18 cellular contexts compared by ENCODE assay signal in genomic region chr3:127392146-127392470, GRCh38.
"Had no signal": no experiment of that assay in that cellular context is flagged by ENCODE, and none has a peak within 500 bp of the region (broad histone marks: within the 10 kb centered on the region; RNA-seq: fewer than 3 reads in every experiment).

No MANE protein-coding gene starts in this region.

- H3K4me3 ChIP-seq: breast epithelium, thyroid gland had no signal

- H3K4me1 ChIP-seq: breast epithelium, thyroid gland had no signal

- H3K27ac ChIP-seq: breast epithelium, thyroid gland had no signal

- H3K9me3 ChIP-seq: breast epithelium, thyroid gland had no signal

- ATAC-seq: activated CD8-positive, alpha-beta T cell treated with anti-CD3 and anti-CD28 coated beads, Interleukin-2, amount 10 ng/mL, durations not matched to agents 7 days and 5 days; activated naive CD8-positive, alpha-beta T cell treated with anti-CD3 and anti-CD28 coated beads, Interleukin-2, amount 50 U/mL, for 24 hours had no signal

- DNase-seq: activated CD4-positive, alpha-beta T cell treated with anti-CD3 and anti-CD28 coated beads, Interleukin-2, amount 10 ng/mL, durations not matched to agents 24 days and 14 days; activated CD8-positive, alpha-beta T cell treated with anti-CD3 and anti-CD28 coated beads, Interleukin-2, amount 10 ng/mL, durations not matched to agents 7 days and 5 days; activated effector memory CD4-positive, alpha-beta T cell treated with Interleukin-2 at 50 U/mL for 16 hours; activated naive CD4-positive, alpha-beta T cell treated with anti-CD3 and anti-CD28 coated beads, Interleukin-2, amount 10 ng/mL, durations not matched to agents 7 days and 5 days; activated naive CD8-positive, alpha-beta T cell treated with anti-CD3 and anti-CD28 coated beads, Interleukin-2, amount 50 U/mL, for 24 hours; activated T-cell treated with anti-CD3 and anti-CD28 coated beads, Interleukin-2, amount 50 U/mL, for 48 hours; cerebellar nuclear complex; effector CD4-positive, alpha-beta T cell; hypothalamus; mammary epithelial cell; nephron progenitor cell; stimulated activated CD4-positive, alpha-beta T cell treated with anti-CD3 and anti-CD28 coated beads, Interleukin-12 subunit alpha, Interleukin-12 subunit beta, amount 100 ng/mL, for 4 hours; stimulated activated CD4-positive, alpha-beta T cell treated with anti-CD3 and anti-CD28 coated beads, Interleukin-1b, Interleukin-23, amount 100 ng/mL, for 48 hours; stimulated activated CD8-positive, alpha-beta memory T cell treated with anti-CD3 and anti-CD28 coated beads, Interleukin-4, amount 100 ng/mL, for 48 hours; stimulated activated naive CD4-positive, alpha-beta T cell; T1000; thyroid gland had no signal

- H3K27me3 ChIP-seq: breast epithelium, thyroid gland had no signal

- H3K36me3 ChIP-seq: breast epithelium, thyroid gland had no signal
